ENCODE assay signal across 11 cellular contexts in the genomic region with DNA sequence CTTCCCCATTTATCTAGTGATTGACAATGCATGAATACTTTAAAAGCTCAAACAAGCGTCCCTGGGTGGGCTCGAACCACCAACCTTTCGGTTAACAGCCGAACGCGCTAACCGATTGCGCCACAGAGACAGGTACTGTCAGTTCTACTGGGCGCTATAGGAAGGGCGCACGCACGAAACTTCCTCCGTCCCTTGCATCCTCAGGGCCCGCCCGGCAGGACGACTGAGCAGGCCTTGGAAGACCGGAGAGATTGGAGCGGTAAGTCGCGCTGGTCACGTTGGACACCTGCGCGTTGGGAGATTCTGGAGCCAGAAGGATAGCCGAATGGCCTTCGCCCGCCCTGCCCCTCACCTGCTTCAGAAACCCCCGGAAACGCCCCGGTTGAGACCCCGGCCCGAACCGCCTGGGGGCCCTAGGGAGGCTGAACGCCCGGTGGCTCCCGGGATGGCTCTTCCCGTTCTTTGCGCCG. TPM values are rescaled to one million over a fixed set of nuclear protein-coding genes. Genes with fewer than 3 reads are reported as not detected.
A peak's percentile ranks its signal among the peaks of the same experiment; 100 is the strongest.
DNase-seq lines count a peak whose midpoint lies in the region; ATAC-seq and TF ChIP-seq lines count a peak whose summit lies in the region.
"Not testable (repeated sequence)": the region's sequence is repeated elsewhere in the genome, so short reads cannot be mapped to it uniquely, and the experiment has no call there.
"Had no signal": no experiment of that assay in that cellular context is flagged by ENCODE, and none has a peak within 500 bp of the region (broad histone marks: within the 10 kb centered on the region; RNA-seq: fewer than 3 reads in every experiment).

No MANE protein-coding gene starts in this region.

- peak overlapping the region; percentile 89 for H3K27ac Mint-ChIP-seq in CD4-positive, alpha-beta T cell
- H3K27ac Mint-ChIP-seq in activated CD8-positive, alpha-beta T cell treated with anti-CD3 and anti-CD28 coated beads for 36 hours: peak overlapping the region; percentile 79
- H3K27ac Mint-ChIP-seq in activated naive CD4-positive, alpha-beta T cell treated with anti-CD3 and anti-CD28 coated beads, Interleukin-2, amount 50 U/mL, for 72 hours: peak overlapping the region; percentile 82 to 83
- not testable (repeated sequence) for H3K27ac Mint-ChIP-seq in osteocyte (ENCODE audit: unreplicated experiment)
- H3K27ac Mint-ChIP-seq in stimulated activated naive B cell treated with anti-CD40 and anti-IgM and Interleukin-4, amounts not matched to agents 10 μg/mL and 1 μg/mL and 100 μg/mL, for 72 hours: peak overlapping the region; percentile 86

- POLR2A ChIA-PET in CD4-positive, alpha-beta T cell (lab: Charles Lee); activated CD8-positive, alpha-beta T cell treated with anti-CD3 and anti-CD28 coated beads for 36 hours (lab: Charles Lee): not testable (repeated sequence)

- intact Hi-C loops in CD4-positive, alpha-beta T cell (cut with DNase I, micrococcal nuclease); activated CD8-positive, alpha-beta T cell treated with anti-CD3 and anti-CD28 coated beads for 36 hours (cut with micrococcal nuclease): not testable (repeated sequence)

- TF ChIP-seq CTCF in CD4-positive, alpha-beta T cell (IDR thresholded peaks at IDR 0.05); Peyer's patch (IDR thresholded peaks at IDR 0.05); activated CD8-positive, alpha-beta T cell treated with anti-CD3 and anti-CD28 coated beads for 36 hours (IDR thresholded peaks at IDR 0.05); choroid plexus epithelial cell (conservative IDR thresholded peaks at IDR 0.05; ENCODE audit: low read depth, low read length): not testable (repeated sequence)
- peak; percentile 25 for TF ChIP-seq CTCF in osteocyte (IDR thresholded peaks at IDR 0.05)

- peak overlapping the region; percentile 90 for H3K4me3 Mint-ChIP-seq in CD4-positive, alpha-beta T cell
- H3K4me3 Mint-ChIP-seq in activated CD8-positive, alpha-beta T cell treated with anti-CD3 and anti-CD28 coated beads for 36 hours: peak overlapping the region; percentile 78
- H3K4me3 Mint-ChIP-seq in osteocyte (ENCODE audit: unreplicated experiment): peak overlapping the region; percentile 77
- H3K4me3 Mint-ChIP-seq in stimulated activated naive B cell treated with anti-CD40 and anti-IgM and Interleukin-4, amounts not matched to agents 10 μg/mL and 1 μg/mL and 100 μg/mL, for 72 hours: peak overlapping the region; percentile 70 to 81

- peak in 7 of 10 experiments; percentile 6 to 44 (median 30) for DNase-seq in CD4-positive, alpha-beta T cell
- DNase-seq in Peyer's patch: peak in 1 of 3 donors; percentile 50
- DNase-seq in activated CD8-positive, alpha-beta T cell treated with anti-CD3 and anti-CD28 coated beads for 36 hours: peak; percentile 56
- DNase-seq in activated naive CD4-positive, alpha-beta T cell treated with anti-CD3 and anti-CD28 coated beads, Interleukin-2, amount 50 U/mL, for 72 hours (ENCODE audit: low spot score in 2 of 2): peak in 1 of 2 donors; percentile 77
- DNase-seq in choroid plexus epithelial cell (ENCODE audit: low read depth); osteocyte (ENCODE audit: extremely low spot score, unreplicated experiment): not testable (repeated sequence)
- DNase-seq in stimulated activated naive B cell treated with anti-CD40 and anti-IgM and Interleukin-4, amounts not matched to agents 10 μg/mL and 1 μg/mL and 100 μg/mL, for 72 hours: peak; percentile 64

- H3K4me1 ChIP-seq in Peyer's patch; iPS-18a (ENCODE audit: control insufficient read depth, low read depth, low read length): not testable (repeated sequence)

- not testable (repeated sequence) for ATAC-seq in CD4-positive, alpha-beta T cell (ENCODE audit: poor library complexity); activated CD8-positive, alpha-beta T cell treated with anti-CD3 and anti-CD28 coated beads for 36 hours; activated naive CD4-positive, alpha-beta T cell treated with anti-CD3 and anti-CD28 coated beads, Interleukin-2, amount 50 U/mL, for 72 hours; stimulated activated naive B cell treated with anti-CD40 and anti-IgM and Interleukin-4, amounts not matched to agents 10 μg/mL and 1 μg/mL and 100 μg/mL, for 72 hours (replicated peaks)

- H3K4me3 ChIP-seq in Peyer's patch (peak overlapping the region; percentile 25 to 47 (median 32)), choroid plexus epithelial cell (ENCODE audit: low read depth, low read length) (peak overlapping the region; percentile 24), iPS-18a (ENCODE audit: low read length) (peak overlapping the region; percentile 21)

- TF ChIP-seq POLR2A in Peyer's patch (IDR thresholded peaks at IDR 0.05): not testable (repeated sequence)

- H3K9ac ChIP-seq in iPS-18a (ENCODE audit: low read length): not testable (repeated sequence)

- CTCF ChIA-PET in CD4-positive, alpha-beta T cell (lab: Charles Lee); activated CD8-positive, alpha-beta T cell treated with anti-CD3 and anti-CD28 coated beads for 36 hours (lab: Charles Lee): not testable (repeated sequence)

- H3K27me3 ChIP-seq in CD4-positive, alpha-beta T cell (ENCODE audit: control insufficient read depth, insufficient read depth, low read length); Peyer's patch; iPS-18a (ENCODE audit: control insufficient read depth, insufficient read depth, low read length): not testable (repeated sequence)

- not testable (repeated sequence) for H3K9me3 Mint-ChIP-seq in CD4-positive, alpha-beta T cell; activated CD8-positive, alpha-beta T cell treated with anti-CD3 and anti-CD28 coated beads for 36 hours; activated naive CD4-positive, alpha-beta T cell treated with anti-CD3 and anti-CD28 coated beads, Interleukin-2, amount 50 U/mL, for 72 hours; osteocyte (ENCODE audit: unreplicated experiment); stimulated activated naive B cell treated with anti-CD40 and anti-IgM and Interleukin-4, amounts not matched to agents 10 μg/mL and 1 μg/mL and 100 μg/mL, for 72 hours

- H3K4me1 Mint-ChIP-seq in CD4-positive, alpha-beta T cell (ENCODE audit: low read depth); activated CD8-positive, alpha-beta T cell treated with anti-CD3 and anti-CD28 coated beads for 36 hours (ENCODE audit: low read depth); osteocyte (ENCODE audit: unreplicated experiment); stimulated activated naive B cell treated with anti-CD40 and anti-IgM and Interleukin-4, amounts not matched to agents 10 μg/mL and 1 μg/mL and 100 μg/mL, for 72 hours: not testable (repeated sequence)

- H3K36me3 Mint-ChIP-seq in CD4-positive, alpha-beta T cell (ENCODE audit: low read depth); activated CD8-positive, alpha-beta T cell treated with anti-CD3 and anti-CD28 coated beads for 36 hours (ENCODE audit: low read depth); activated naive CD4-positive, alpha-beta T cell treated with anti-CD3 and anti-CD28 coated beads, Interleukin-2, amount 50 U/mL, for 72 hours; osteocyte (ENCODE audit: unreplicated experiment); stimulated activated naive B cell treated with anti-CD40 and anti-IgM and Interleukin-4, amounts not matched to agents 10 μg/mL and 1 μg/mL and 100 μg/mL, for 72 hours: not testable (repeated sequence)

- not testable (repeated sequence) for H3K36me3 ChIP-seq in Peyer's patch; iPS-18a (ENCODE audit: control insufficient read depth, low read depth, low read length)

- not testable (repeated sequence) for H3K9me3 ChIP-seq in CD4-positive, alpha-beta T cell (ENCODE audit: control insufficient read depth, low read length); Peyer's patch; iPS-18a (ENCODE audit: control insufficient read depth, low read depth, low read length)

- not testable (repeated sequence) for H3K27ac ChIP-seq in CD4-positive, alpha-beta T cell (ENCODE audit: low read depth, low read length); iPS-18a (ENCODE audit: low read length)
- H3K27ac ChIP-seq in Peyer's patch: peak overlapping the region in 1 of 4 donors; percentile 68

- not testable (repeated sequence) for H3K27me3 Mint-ChIP-seq in CD4-positive, alpha-beta T cell; activated CD8-positive, alpha-beta T cell treated with anti-CD3 and anti-CD28 coated beads for 36 hours; osteocyte (ENCODE audit: unreplicated experiment); stimulated activated naive B cell treated with anti-CD40 and anti-IgM and Interleukin-4, amounts not matched to agents 10 μg/mL and 1 μg/mL and 100 μg/mL, for 72 hours

RNA-seq across cellular contexts. Expression of a gene that starts 25.2 kb away (rescaled TPM):
- not detected for total RNA-seq in CD4-positive, alpha-beta T cell
- not detected for total RNA-seq in Peyer's patch
- not detected for total RNA-seq in activated CD8-positive, alpha-beta T cell treated with anti-CD3 and anti-CD28 coated beads for 36 hours
- not detected for total RNA-seq in activated naive CD4-positive, alpha-beta T cell treated with anti-CD3 and anti-CD28 coated beads, Interleukin-2, amount 50 U/mL, for 72 hours
- total RNA-seq in osteocyte: not detected in 2 replicates
- total RNA-seq: ascending aorta, SK-MEL-5, transverse colon had no signal
